In genomic region chr6:151763303-151763702, GRCh38 we compare ENCODE assay signal across 9 cellular contexts. TPM values are rescaled to one million over a fixed set of nuclear protein-coding genes. Genes with fewer than 3 reads are reported as not detected.
DNase-seq lines count a peak whose midpoint lies in the region; ATAC-seq and TF ChIP-seq lines count a peak whose summit lies in the region.
"Had no signal": no experiment of that assay in that cellular context is flagged by ENCODE, and none has a peak within 500 bp of the region (broad histone marks: within the 10 kb centered on the region; RNA-seq: fewer than 3 reads in every experiment).

No MANE protein-coding gene starts in this region.

- intact Hi-C loops in Right ventricle myocardium superior (cut with DNase I): loop anchor here (5.0 kb wide), 1 partner anchor 364 kb away; no protein-coding TSS in a partner anchor

- no peak for DNase-seq in GM12864 (ENCODE audit: low read depth)
- no peak for DNase-seq in T-helper 17 cell
- DNase-seq in Right ventricle myocardium superior: no peak

- peak overlapping the region; percentile 19 for H3K4me3 Mint-ChIP-seq in T-helper 17 cell

- no peaks in the 10 kb centered on the region for H3K4me1 ChIP-seq in skeletal muscle tissue (ENCODE audit: control insufficient read depth in 3 of 3, insufficient read depth in 3 of 3, low read length in 3 of 3)

- no peak overlapping the region for H3K27ac Mint-ChIP-seq in T-helper 17 cell

- H3K9me3 ChIP-seq in T-helper 17 cell (ENCODE audit: control insufficient read depth, low read length, poor library complexity, severe bottlenecking) (no peaks in the 10 kb centered on the region), skeletal muscle tissue (ENCODE audit: control insufficient read depth in 3 of 3, low read length in 3 of 3) (no peaks in the 10 kb centered on the region)

- no peaks in the 10 kb centered on the region for H3K36me3 ChIP-seq in skeletal muscle tissue (ENCODE audit: control insufficient read depth in 3 of 3, insufficient read depth in 3 of 3, low read length in 3 of 3)

- H3K4me1 Mint-ChIP-seq in T-helper 17 cell: peaks cover 8% of the 10 kb centered on the region

- H3K4me3 ChIP-seq in GM12864 (ENCODE audit: low read depth, low read length) (no peak overlapping the region), skeletal muscle tissue (ENCODE audit: low read length in 3 of 3) (no peak overlapping the region)

- H3K27ac ChIP-seq in skeletal muscle tissue (ENCODE audit: low read depth, low read length): peak overlapping the region; percentile 21

- H3K9ac ChIP-seq in skeletal muscle tissue (ENCODE audit: low read depth in 1 of 3, low read length in 3 of 3): peak overlapping the region in 1 of 3 donors; percentile 47

- ATAC-seq in T-helper 17 cell: no peak
- ATAC-seq in Right ventricle myocardium superior (ENCODE audit: poor library complexity): peak; percentile 48
- no peak for ATAC-seq in GM21619 (IDR thresholded peaks at IDR 0.05; ENCODE audit: unreplicated experiment)
- no peak for ATAC-seq in GM18502 (IDR thresholded peaks at IDR 0.05; ENCODE audit: poor library complexity, unreplicated experiment)
- no peak for ATAC-seq in GM18873 (IDR thresholded peaks at IDR 0.05; ENCODE audit: low FRiP score, unreplicated experiment)
- no peak for ATAC-seq in HG03342 (IDR thresholded peaks at IDR 0.05; ENCODE audit: unreplicated experiment)
- ATAC-seq: activated CD4-positive, CD25-positive, alpha-beta regulatory T cell treated with anti-CD3 and anti-CD28 coated beads, Interleukin-2, amount 50 U/mL, for 24 hours had no signal

- no peaks in the 10 kb centered on the region for H3K27me3 ChIP-seq in skeletal muscle tissue (ENCODE audit: control insufficient read depth in 3 of 3, insufficient read depth in 3 of 3, low read length in 3 of 3)

- peak; percentile 18 for TF ChIP-seq CTCF in GM12864 (IDR thresholded peaks at IDR 0.05; ENCODE audit: low read depth, low read length, missing control alignments)

- no peaks in the 10 kb centered on the region for H3K36me3 Mint-ChIP-seq in T-helper 17 cell (ENCODE audit: low read depth)

- peaks cover 16% of the 10 kb centered on the region for H3K27me3 Mint-ChIP-seq in T-helper 17 cell

RNA-seq across cellular contexts. Expression of gene ESR1, which starts 44.2 kb away (rescaled TPM):
- total RNA-seq in T-helper 17 cell (1 to 10 TPM; 2.4 to 3.9 TPM), Right ventricle myocardium superior (1.2 TPM), skeletal muscle tissue (1.0 TPM)
